ENCODE assay signal across 34 cellular contexts in the genomic region with DNA sequence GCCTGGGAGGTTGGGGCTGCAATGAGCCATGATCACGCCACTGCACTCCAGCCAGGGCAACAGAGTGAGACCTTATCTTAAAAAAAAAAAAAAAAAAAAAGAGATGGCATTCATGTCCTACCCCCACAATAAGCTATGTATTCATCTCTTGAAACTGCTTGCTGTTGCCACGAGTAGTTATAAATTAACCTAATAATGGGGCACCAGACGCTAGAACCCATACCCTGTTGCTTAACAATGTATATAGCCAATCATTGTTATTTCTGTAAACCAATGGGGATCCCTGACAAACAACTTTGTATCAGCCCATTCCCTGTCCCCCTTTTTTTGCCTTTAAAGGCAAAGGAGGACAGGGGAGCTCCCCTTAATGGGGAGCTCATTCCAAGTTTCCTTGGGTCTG.
"Had no signal": no experiment of that assay in that cellular context is flagged by ENCODE, and none has a peak within 500 bp of the region (broad histone marks: within the 10 kb centered on the region; RNA-seq: fewer than 3 reads in every experiment).

No MANE protein-coding gene starts in this region.

- H3K27ac ChIP-seq: adrenal gland, ascending aorta, body of pancreas, brain microvascular endothelial cell, breast epithelium, cardiac muscle cell had no signal

- H3K36me3 ChIP-seq: adrenal gland, ascending aorta, brain microvascular endothelial cell, breast epithelium, cardiac muscle cell had no signal

- H3K27me3 ChIP-seq: adrenal gland, ascending aorta, body of pancreas, brain microvascular endothelial cell, breast epithelium, cardiac muscle cell had no signal

- FAIRE-seq: astrocyte, bronchial epithelial cell had no signal

- H3K9me3 ChIP-seq: adrenal gland, ascending aorta, breast epithelium had no signal

- H3K4me3 ChIP-seq: adrenal gland, ascending aorta, body of pancreas, breast epithelium, cardiac muscle cell had no signal

- DNase-seq: activated effector memory CD4-positive, alpha-beta T cell treated with anti-CD3 and anti-CD28 coated beads, Interleukin-2, amount 50 U/mL, for 16 hours; activated effector memory CD4-positive, alpha-beta T cell treated with Interleukin-2 at 50 U/mL for 16 hours; activated gamma-delta T cell; activated gamma-delta T cell treated with Interleukin-2 at 50 U/mL for 16 hours; activated naive CD4-positive, alpha-beta T cell; activated naive CD4-positive, alpha-beta T cell treated with anti-CD3 and anti-CD28 coated beads for 36 hours; activated naive CD4-positive, alpha-beta T cell treated with anti-CD3 and anti-CD28 coated beads, Interleukin-2, amount 10 ng/mL, durations not matched to agents 7 days and 5 days; activated naive CD4-positive, alpha-beta T cell treated with anti-CD3 and anti-CD28 coated beads, Interleukin-2, amount 50 U/mL, for 16 hours; activated naive CD4-positive, alpha-beta T cell treated with Interleukin-2 at 50 U/mL for 16 hours; activated naive CD8-positive, alpha-beta T cell treated with anti-CD3 and anti-CD28 coated beads for 36 hours; activated naive CD8-positive, alpha-beta T cell treated with anti-CD3 and anti-CD28 coated beads, Interleukin-2, amount 10 ng/mL, durations not matched to agents 7 days and 5 days; activated naive CD8-positive, alpha-beta T cell treated with anti-CD3 and anti-CD28 coated beads, Interleukin-2, amount 50 U/mL, for 24 hours; activated T-cell treated with anti-CD3 and anti-CD28 coated beads, Interleukin-2, amount 50 U/mL, for 1 hour; activated T-cell treated with anti-CD3 and anti-CD28 coated beads, Interleukin-2, amount 50 U/mL, for 24 hours; activated T-cell treated with anti-CD3 and anti-CD28 coated beads, Interleukin-2, amount 50 U/mL, for 4 hours; activated T-cell treated with anti-CD3 and anti-CD28 coated beads, Interleukin-2, amount 50 U/mL, for 48 hours; activated T-cell treated with anti-CD3 and anti-CD28 coated beads, Interleukin-2, amount 50 U/mL, for 72 hours; adrenal gland; amniotic stem cell; amygdala; anterior cingulate cortex; aorta; body of pancreas; brain microvascular endothelial cell; caudate nucleus; central memory CD4-positive, alpha-beta T cell; cerebellar nuclear complex had no signal

- ATAC-seq: activated naive CD4-positive, alpha-beta T cell treated with anti-CD3 and anti-CD28 coated beads, Interleukin-2, amount 50 U/mL, for 72 hours; activated naive CD8-positive, alpha-beta T cell treated with anti-CD3 and anti-CD28 coated beads, Interleukin-2, amount 50 U/mL, for 24 hours; activated T-cell treated with anti-CD3 and anti-CD28 coated beads, Interleukin-2, amount 50 U/mL, for 4 hours; activated T-cell treated with anti-CD3 and anti-CD28 coated beads, Interleukin-2, amount 50 U/mL, for 72 hours; activated T-helper 17 cell treated with anti-CD3 and anti-CD28 coated beads, Interleukin-2, amount 50 U/mL, for 72 hours; body of pancreas had no signal
